Comparison of ENCODE assay signal across 20 cellular contexts in genomic region chr18:78138993-78139496, GRCh38.
DNase-seq lines count a peak whose midpoint lies in the region; ATAC-seq lines count a peak whose summit lies in the region.
"Had no signal": no experiment of that assay in that cellular context is flagged by ENCODE, and none has a peak within 500 bp of the region (broad histone marks: within the 10 kb centered on the region; RNA-seq: fewer than 3 reads in every experiment).

No MANE protein-coding gene starts in this region.

- no peaks in the 10 kb centered on the region for H3K4me1 Mint-ChIP-seq in activated naive CD4-positive, alpha-beta T cell treated with anti-CD3 and anti-CD28 coated beads, Interleukin-2, amount 10 ng/mL, durations not matched to agents 7 days and 5 days
- H3K4me1 Mint-ChIP-seq: activated naive CD8-positive, alpha-beta T cell treated with anti-CD3 and anti-CD28 coated beads for 36 hours had no signal

- H3K4me3 Mint-ChIP-seq in activated naive CD4-positive, alpha-beta T cell treated with anti-CD3 and anti-CD28 coated beads, Interleukin-2, amount 10 ng/mL, durations not matched to agents 7 days and 5 days = no peak overlapping the region
- H3K4me3 Mint-ChIP-seq: activated naive CD8-positive, alpha-beta T cell treated with anti-CD3 and anti-CD28 coated beads for 36 hours; activated T-cell treated with anti-CD3 and anti-CD28 coated beads, Interleukin-2, amount 50 U/mL, for 24 hours; brain had no signal

- H3K27me3 Mint-ChIP-seq in activated naive CD4-positive, alpha-beta T cell treated with anti-CD3 and anti-CD28 coated beads, Interleukin-2, amount 10 ng/mL, durations not matched to agents 7 days and 5 days = no peaks in the 10 kb centered on the region

- H3K27ac Mint-ChIP-seq in activated naive CD4-positive, alpha-beta T cell treated with anti-CD3 and anti-CD28 coated beads, Interleukin-2, amount 10 ng/mL, durations not matched to agents 7 days and 5 days = no peak overlapping the region
- H3K27ac Mint-ChIP-seq: activated naive CD8-positive, alpha-beta T cell treated with anti-CD3 and anti-CD28 coated beads for 36 hours; activated T-cell treated with anti-CD3 and anti-CD28 coated beads, Interleukin-2, amount 50 U/mL, for 24 hours; brain had no signal

- H3K36me3 Mint-ChIP-seq in activated naive CD4-positive, alpha-beta T cell treated with anti-CD3 and anti-CD28 coated beads, Interleukin-2, amount 10 ng/mL, durations not matched to agents 7 days and 5 days = no peaks in the 10 kb centered on the region
- H3K36me3 Mint-ChIP-seq: activated naive CD8-positive, alpha-beta T cell treated with anti-CD3 and anti-CD28 coated beads for 36 hours; brain had no signal

- DNase-seq in DMS79 treated with DMSO at 0.1 percent for 48 hours (lab: John Stamatoyannopoulos, UW) (peak; percentile 96), NCI-H1436 treated with DMSO at 0.1 percent for 48 hours (lab: John Stamatoyannopoulos, UW) (peak; percentile 73), NCI-H748 (lab: John Stamatoyannopoulos, UW; ENCODE audit: unreplicated experiment) (peak; percentile 97), midbrain (lab: John Stamatoyannopoulos, UW) (peak; percentile 67), SKM-1 treated with dmso at 0.1 percent for 144 hours (lab: John Stamatoyannopoulos, UW; ENCODE audit: unreplicated experiment) (no peak), A172 (ENCODE audit: low spot score) (no peak)
- no peak for DNase-seq in activated naive CD4-positive, alpha-beta T cell treated with anti-CD3 and anti-CD28 coated beads, Interleukin-2, amount 10 ng/mL, durations not matched to agents 7 days and 5 days
- DNase-seq: activated naive CD8-positive, alpha-beta T cell treated with anti-CD3 and anti-CD28 coated beads for 36 hours; activated T-cell treated with anti-CD3 and anti-CD28 coated beads, Interleukin-2, amount 50 U/mL, for 24 hours; cortex of kidney; glutamatergic neuron; HCEC 1CT; islet precursor cell; mesenchymal stem cell; NCI-H82; right cardiac atrium; testis had no signal

- H3K9me3 Mint-ChIP-seq in activated naive CD4-positive, alpha-beta T cell treated with anti-CD3 and anti-CD28 coated beads, Interleukin-2, amount 10 ng/mL, durations not matched to agents 7 days and 5 days = no peaks in the 10 kb centered on the region
- H3K9me3 Mint-ChIP-seq: activated naive CD8-positive, alpha-beta T cell treated with anti-CD3 and anti-CD28 coated beads for 36 hours; activated T-cell treated with anti-CD3 and anti-CD28 coated beads, Interleukin-2, amount 50 U/mL, for 24 hours had no signal

- ATAC-seq in GM19463 (IDR thresholded peaks at IDR 0.05; ENCODE audit: unreplicated experiment) = no peak
- ATAC-seq: right cardiac atrium, SK-N-SH treated with all-trans-retinoic acid at 6 μM for 48 hours had no signal

- CTCF ChIA-PET in activated naive CD4-positive, alpha-beta T cell treated with anti-CD3 and anti-CD28 coated beads, Interleukin-2, amount 10 ng/mL, durations not matched to agents 7 days and 5 days (lab: Charles Lee) = no interaction called here

Comparison
In these comparisons a context has a peak if more than half of its experiments do, and no peak if none do; other contexts are left out.
1. DNase-seq: peak in DMS79 treated with DMSO at 0.1 percent for 48 hours (single experiment), NCI-H1436 treated with DMSO at 0.1 percent for 48 hours (single experiment), NCI-H748 (single experiment) and midbrain (single experiment); none in SKM-1 treated with dmso at 0.1 percent for 144 hours (single experiment), activated naive CD4-positive, alpha-beta T cell treated with anti-CD3 and anti-CD28 coated beads, Interleukin-2, amount 10 ng/mL, durations not matched to agents 7 days and 5 days (single experiment) and A172 (single experiment).